8 cellular contexts compared by ENCODE assay signal in the genomic region with DNA sequence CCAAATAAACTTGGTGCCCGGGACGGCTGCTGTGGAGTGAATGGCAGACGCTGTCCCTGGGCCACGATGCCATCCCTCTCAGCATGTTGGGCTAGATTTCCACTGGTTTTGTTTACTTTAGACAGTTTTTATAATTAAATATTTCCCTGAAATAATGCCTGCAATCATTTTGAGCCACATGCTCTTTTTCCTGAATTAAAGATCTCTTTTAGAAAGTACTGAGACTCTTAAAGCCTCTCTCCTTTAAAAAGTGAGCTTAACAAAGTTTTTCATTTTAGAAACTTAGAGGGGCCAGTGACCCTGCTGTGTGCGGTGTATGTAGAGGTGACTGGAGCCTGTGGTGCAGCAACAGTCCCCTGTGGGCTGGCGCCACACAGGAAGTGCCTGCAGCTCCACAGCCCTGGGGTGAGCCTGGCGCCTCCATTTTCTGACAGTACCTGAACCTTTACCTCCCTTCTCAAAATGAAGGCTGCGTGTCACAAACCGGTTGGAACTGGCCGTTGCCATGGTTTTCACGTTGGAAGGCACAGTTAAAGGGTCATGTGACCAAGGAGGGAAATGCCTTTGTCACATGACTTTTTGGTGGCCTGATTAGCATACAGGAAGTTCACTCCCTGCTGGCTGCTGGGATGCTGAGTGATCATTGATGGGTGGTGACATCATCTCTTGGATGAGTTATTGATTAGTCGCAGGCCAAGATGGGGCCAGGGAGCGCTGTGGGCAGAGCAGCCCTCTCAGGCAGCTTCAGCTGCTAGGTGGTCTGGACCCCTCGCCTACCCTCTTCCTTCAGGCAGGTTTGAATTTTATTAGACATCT. TPM values are rescaled to one million over a fixed set of nuclear protein-coding genes. Genes with fewer than 3 reads are reported as not detected.
DNase-seq lines count a peak whose midpoint lies in the region; ATAC-seq, FAIRE-seq and TF ChIP-seq lines count a peak whose summit lies in the region.

No MANE protein-coding gene starts in this region.

- peaks cover 64% of the 10 kb centered on the region for H3K4me1 Mint-ChIP-seq in activated CD8-positive, alpha-beta T cell treated with anti-CD3 and anti-CD28 coated beads for 36 hours (ENCODE audit: low read depth)

- peaks cover 55% of the 10 kb centered on the region for H3K4me1 ChIP-seq in lower lobe of right lung

- no peaks in the 10 kb centered on the region for H3K9me3 ChIP-seq in lower lobe of right lung

- H3K27me3 ChIP-seq in lower lobe of right lung (ENCODE audit: low read depth) = no peaks in the 10 kb centered on the region

- H3K4me3 Mint-ChIP-seq in activated CD8-positive, alpha-beta T cell treated with anti-CD3 and anti-CD28 coated beads for 36 hours = peak overlapping the region; percentile 39

- CTCF ChIA-PET in activated CD8-positive, alpha-beta T cell treated with anti-CD3 and anti-CD28 coated beads for 36 hours (lab: Charles Lee) = interaction anchor here (0.6 to 6.5 kb wide), 20 partner anchors 9 to 167 kb away, joined by 3 to 135 read pairs (median 12); partner anchors contain the start of gene GATAD2A

- no peaks in the 10 kb centered on the region for H3K9me3 Mint-ChIP-seq in activated CD8-positive, alpha-beta T cell treated with anti-CD3 and anti-CD28 coated beads for 36 hours

- peak overlapping the region; percentile 86 for H3K27ac ChIP-seq in lower lobe of right lung

- DNase-seq in GM12891 (ENCODE audit: insufficient read length, low spot score) (peak; percentile 65), NCI-H460 (ENCODE audit: extremely low read depth, low read depth) (peak; percentile 57), ecto neural progenitor cell (ENCODE audit: low spot score) (peak; percentile 82), lower lobe of right lung (peak; percentile 82), DMS79 treated with DMSO at 0.1 percent for 48 hours (lab: John Stamatoyannopoulos, UW) (no peak)
- peak; percentile 96 for DNase-seq in activated CD8-positive, alpha-beta T cell treated with anti-CD3 and anti-CD28 coated beads for 36 hours
- peak; percentile 51 to 72 (median 69) for DNase-seq in stimulated activated CD4-positive, alpha-beta T cell treated with anti-CD3 and anti-CD28 coated beads, TNF-alpha, amount 100 ng/mL, for 4 hours (ENCODE audit: low read depth in 3 of 3)

- H3K27me3 Mint-ChIP-seq in activated CD8-positive, alpha-beta T cell treated with anti-CD3 and anti-CD28 coated beads for 36 hours = no peaks in the 10 kb centered on the region

- peaks cover 32% of the 10 kb centered on the region for H3K36me3 ChIP-seq in lower lobe of right lung

- peaks cover 14% of the 10 kb centered on the region for H3K36me3 Mint-ChIP-seq in activated CD8-positive, alpha-beta T cell treated with anti-CD3 and anti-CD28 coated beads for 36 hours (ENCODE audit: low read depth)

- POLR2A ChIA-PET in activated CD8-positive, alpha-beta T cell treated with anti-CD3 and anti-CD28 coated beads for 36 hours (lab: Charles Lee) = interaction anchor here (0.6 to 2.8 kb wide), 15 partner anchors 12 to 1289 kb away, joined by 3 to 14 read pairs (median 4); partner anchors contain the start of genes NDUFA13 and TSSK6

- FAIRE-seq in GM12891 (lab: Jason Lieb, UNC) = peak; percentile 98

- ATAC-seq in HG02798 (IDR thresholded peaks at IDR 0.05; ENCODE audit: poor library complexity, unreplicated experiment) (peak; percentile 61), lower lobe of right lung (peak; percentile 68 to 77)
- peak; percentile 90 for ATAC-seq in activated CD8-positive, alpha-beta T cell treated with anti-CD3 and anti-CD28 coated beads for 36 hours

- no peak for TF ChIP-seq CTCF in activated CD8-positive, alpha-beta T cell treated with anti-CD3 and anti-CD28 coated beads for 36 hours (IDR thresholded peaks at IDR 0.05)
- no peak for TF ChIP-seq CTCF in lower lobe of right lung (IDR thresholded peaks at IDR 0.05)

- peak overlapping the region; percentile 25 for H3K4me3 ChIP-seq in lower lobe of right lung

- no peak for TF ChIP-seq POLR2A in GM12891 (IDR thresholded peaks at IDR 0.05; ENCODE audit: low read depth, low read length)

- H3K27ac Mint-ChIP-seq in activated CD8-positive, alpha-beta T cell treated with anti-CD3 and anti-CD28 coated beads for 36 hours = peak overlapping the region; percentile 82

- intact Hi-C loops in activated CD8-positive, alpha-beta T cell treated with anti-CD3 and anti-CD28 coated beads for 36 hours (cut with micrococcal nuclease) = loop anchor here (2.0 to 5.0 kb wide), 3 partner anchors 82 to 122 kb away; no protein-coding TSS in a partner anchor
- intact Hi-C loops in lower lobe of right lung (cut with DNase I) = no loop called here

TF ChIP-seq in GM12891, 5 proteins besides CTCF, POLR2A, EP300 and RAD21:
- peak; percentile 37; the same call in 1 of the 2 replicates for TF ChIP-seq TAF1 (IDR thresholded peaks at IDR 0.05; ENCODE audit: low read depth, low read length)
- TF ChIP-seq POLR2AphosphoS5 (IDR thresholded peaks at IDR 0.05; ENCODE audit: low read depth, low read length) = no peak
- TF ChIP-seq SPI1 (IDR thresholded peaks at IDR 0.05; ENCODE audit: low read depth, low read length) = peak; percentile 53
- TF ChIP-seq PAX5 (IDR thresholded peaks at IDR 0.05; ENCODE audit: insufficient read depth, low read length, severe bottlenecking) = no peak
- TF ChIP-seq POU2F2 (IDR thresholded peaks at IDR 0.05; ENCODE audit: low read depth, low read length) = peak; percentile 92

RNA-seq across cellular contexts. Expression of gene TSSK6, which starts 26.3 kb away (rescaled TPM):
- polyA plus RNA-seq in GM12891 (2012; ENCODE audit: low read depth, missing spikeins) = 1.2 TPM
- total RNA-seq in NCI-H460 (2014; rRNA removed; shearing (Covaris generic)) = 2.2 and 3.2 TPM in 2 replicates
- 2.4 and 6.9 TPM in 2 replicates for polyA plus RNA-seq in NCI-H460 (2014; cell fraction: nucleus; rRNA removed)
- 1 to 10 TPM; 3.4 to 4.9 TPM for total RNA-seq in activated CD8-positive, alpha-beta T cell treated with anti-CD3 and anti-CD28 coated beads for 36 hours
- 2.9 TPM for total RNA-seq in lower lobe of right lung

RNA-seq across cellular contexts. Expression of gene NDUFA13, which starts 26.9 kb away (rescaled TPM):
- polyA plus RNA-seq in GM12891 (2012; ENCODE audit: low read depth, missing spikeins) = 397 TPM
- total RNA-seq in NCI-H460 (2014; rRNA removed; shearing (Covaris generic)) = 134 and 136 TPM in 2 replicates
- polyA plus RNA-seq in NCI-H460 (2014; cell fraction: nucleus; rRNA removed) = 74.0 and 81.4 TPM in 2 replicates
- total RNA-seq in activated CD8-positive, alpha-beta T cell treated with anti-CD3 and anti-CD28 coated beads for 36 hours = 100 to 1,000 TPM; 298 to 310 TPM
- 218 TPM for total RNA-seq in lower lobe of right lung

RNA-seq across cellular contexts. Expression of gene YJEFN3, which starts 39.6 kb away (rescaled TPM):
- polyA plus RNA-seq in GM12891 (2012; ENCODE audit: low read depth, missing spikeins) = 4.6 TPM
- total RNA-seq in NCI-H460 (2014; rRNA removed; shearing (Covaris generic)) = 1.3 and 2.5 TPM in 2 replicates
- 5.0 and 8.0 TPM in 2 replicates for polyA plus RNA-seq in NCI-H460 (2014; cell fraction: nucleus; rRNA removed)
- 1 to 10 TPM; 7.4 to 8.1 TPM for total RNA-seq in activated CD8-positive, alpha-beta T cell treated with anti-CD3 and anti-CD28 coated beads for 36 hours
- 6.6 TPM for total RNA-seq in lower lobe of right lung

RNA-seq across cellular contexts. Expression of gene CILP2, which starts 49.0 kb away (rescaled TPM):
- polyA plus RNA-seq in GM12891 (2012; ENCODE audit: low read depth, missing spikeins) = 0.28 TPM
- total RNA-seq in NCI-H460 (2014; rRNA removed; shearing (Covaris generic)) = 0.02 and 0.12 TPM in 2 replicates
- polyA plus RNA-seq in NCI-H460 (2014; cell fraction: nucleus; rRNA removed) = 0.07 TPM in 1 of 2 replicates, not detected in the other
- under 1 TPM; 0.31 to 0.32 TPM for total RNA-seq in activated CD8-positive, alpha-beta T cell treated with anti-CD3 and anti-CD28 coated beads for 36 hours
- 0.12 TPM for total RNA-seq in lower lobe of right lung
